In the genomic region with DNA sequence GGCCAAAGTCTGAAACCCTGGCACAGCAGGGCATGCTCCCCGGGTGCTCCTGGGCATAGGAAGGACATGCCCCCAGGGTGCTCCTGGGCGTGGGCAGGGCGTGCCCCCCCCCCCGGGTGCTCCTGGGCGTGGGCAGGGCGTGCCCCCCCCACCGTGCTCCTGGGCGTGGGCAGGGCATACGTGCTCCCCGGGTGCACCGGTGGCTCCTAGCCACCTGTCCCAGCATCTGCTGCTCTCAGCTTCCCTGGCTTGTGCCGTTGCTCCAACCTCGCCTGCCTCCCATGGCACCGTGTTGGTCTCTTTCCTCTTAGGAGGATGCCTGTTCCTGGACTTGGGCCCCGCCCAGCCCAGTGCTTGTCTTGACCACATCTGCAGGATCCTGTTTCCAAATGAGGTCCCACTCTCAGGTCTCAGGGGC, we compare ENCODE assay signal across 1 cellular context.
TF ChIP-seq lines count a peak whose summit lies in the region.

No MANE protein-coding gene starts in this region.

TF ChIP-seq in WTC11, 78 proteins besides CTCF, POLR2A, EP300 and RAD21 (continued from another document):
- TF ChIP-seq, protein P1, sequence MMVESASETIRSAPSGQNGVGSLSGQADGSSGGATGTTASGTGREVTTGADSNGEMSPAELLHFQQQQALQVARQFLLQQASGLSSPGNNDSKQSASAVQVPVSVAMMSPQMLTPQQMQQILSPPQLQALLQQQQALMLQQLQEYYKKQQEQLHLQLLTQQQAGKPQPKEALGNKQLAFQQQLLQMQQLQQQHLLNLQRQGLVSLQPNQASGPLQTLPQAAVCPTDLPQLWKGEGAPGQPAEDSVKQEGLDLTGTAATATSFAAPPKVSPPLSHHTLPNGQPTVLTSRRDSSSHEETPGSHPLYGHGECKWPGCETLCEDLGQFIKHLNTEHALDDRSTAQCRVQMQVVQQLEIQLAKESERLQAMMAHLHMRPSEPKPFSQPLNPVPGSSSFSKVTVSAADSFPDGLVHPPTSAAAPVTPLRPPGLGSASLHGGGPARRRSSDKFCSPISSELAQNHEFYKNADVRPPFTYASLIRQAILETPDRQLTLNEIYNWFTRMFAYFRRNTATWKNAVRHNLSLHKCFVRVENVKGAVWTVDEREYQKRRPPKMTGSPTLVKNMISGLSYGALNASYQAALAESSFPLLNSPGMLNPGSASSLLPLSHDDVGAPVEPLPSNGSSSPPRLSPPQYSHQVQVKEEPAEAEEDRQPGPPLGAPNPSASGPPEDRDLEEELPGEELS (CRISPR knock-in tag; IDR thresholded peaks at IDR 0.05), result no peak
- no peak for TF ChIP-seq ZNF396 (CRISPR knock-in tag; IDR thresholded peaks at IDR 0.05; ENCODE audit: borderline replicate concordance)
- TF ChIP-seq, protein P2, sequence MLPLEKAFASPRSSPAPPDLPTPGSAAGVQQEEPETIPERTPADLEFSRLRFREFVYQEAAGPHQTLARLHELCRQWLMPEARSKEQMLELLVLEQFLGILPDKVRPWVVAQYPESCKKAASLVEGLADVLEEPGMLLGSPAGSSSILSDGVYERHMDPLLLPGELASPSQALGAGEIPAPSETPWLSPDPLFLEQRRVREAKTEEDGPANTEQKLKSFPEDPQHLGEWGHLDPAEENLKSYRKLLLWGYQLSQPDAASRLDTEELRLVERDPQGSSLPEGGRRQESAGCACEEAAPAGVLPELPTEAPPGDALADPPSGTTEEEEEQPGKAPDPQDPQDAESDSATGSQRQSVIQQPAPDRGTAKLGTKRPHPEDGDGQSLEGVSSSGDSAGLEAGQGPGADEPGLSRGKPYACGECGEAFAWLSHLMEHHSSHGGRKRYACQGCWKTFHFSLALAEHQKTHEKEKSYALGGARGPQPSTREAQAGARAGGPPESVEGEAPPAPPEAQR (CRISPR knock-in tag; IDR thresholded peaks at IDR 0.05), result no peak
- TF ChIP-seq, protein P3, sequence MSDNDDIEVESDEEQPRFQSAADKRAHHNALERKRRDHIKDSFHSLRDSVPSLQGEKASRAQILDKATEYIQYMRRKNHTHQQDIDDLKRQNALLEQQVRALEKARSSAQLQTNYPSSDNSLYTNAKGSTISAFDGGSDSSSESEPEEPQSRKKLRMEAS (CRISPR knock-in tag; IDR thresholded peaks at IDR 0.05), result no peak
- TF ChIP-seq GTF2I (CRISPR knock-in tag; conservative IDR thresholded peaks at IDR 0.05), result no peak
- TF ChIP-seq, protein P4, sequence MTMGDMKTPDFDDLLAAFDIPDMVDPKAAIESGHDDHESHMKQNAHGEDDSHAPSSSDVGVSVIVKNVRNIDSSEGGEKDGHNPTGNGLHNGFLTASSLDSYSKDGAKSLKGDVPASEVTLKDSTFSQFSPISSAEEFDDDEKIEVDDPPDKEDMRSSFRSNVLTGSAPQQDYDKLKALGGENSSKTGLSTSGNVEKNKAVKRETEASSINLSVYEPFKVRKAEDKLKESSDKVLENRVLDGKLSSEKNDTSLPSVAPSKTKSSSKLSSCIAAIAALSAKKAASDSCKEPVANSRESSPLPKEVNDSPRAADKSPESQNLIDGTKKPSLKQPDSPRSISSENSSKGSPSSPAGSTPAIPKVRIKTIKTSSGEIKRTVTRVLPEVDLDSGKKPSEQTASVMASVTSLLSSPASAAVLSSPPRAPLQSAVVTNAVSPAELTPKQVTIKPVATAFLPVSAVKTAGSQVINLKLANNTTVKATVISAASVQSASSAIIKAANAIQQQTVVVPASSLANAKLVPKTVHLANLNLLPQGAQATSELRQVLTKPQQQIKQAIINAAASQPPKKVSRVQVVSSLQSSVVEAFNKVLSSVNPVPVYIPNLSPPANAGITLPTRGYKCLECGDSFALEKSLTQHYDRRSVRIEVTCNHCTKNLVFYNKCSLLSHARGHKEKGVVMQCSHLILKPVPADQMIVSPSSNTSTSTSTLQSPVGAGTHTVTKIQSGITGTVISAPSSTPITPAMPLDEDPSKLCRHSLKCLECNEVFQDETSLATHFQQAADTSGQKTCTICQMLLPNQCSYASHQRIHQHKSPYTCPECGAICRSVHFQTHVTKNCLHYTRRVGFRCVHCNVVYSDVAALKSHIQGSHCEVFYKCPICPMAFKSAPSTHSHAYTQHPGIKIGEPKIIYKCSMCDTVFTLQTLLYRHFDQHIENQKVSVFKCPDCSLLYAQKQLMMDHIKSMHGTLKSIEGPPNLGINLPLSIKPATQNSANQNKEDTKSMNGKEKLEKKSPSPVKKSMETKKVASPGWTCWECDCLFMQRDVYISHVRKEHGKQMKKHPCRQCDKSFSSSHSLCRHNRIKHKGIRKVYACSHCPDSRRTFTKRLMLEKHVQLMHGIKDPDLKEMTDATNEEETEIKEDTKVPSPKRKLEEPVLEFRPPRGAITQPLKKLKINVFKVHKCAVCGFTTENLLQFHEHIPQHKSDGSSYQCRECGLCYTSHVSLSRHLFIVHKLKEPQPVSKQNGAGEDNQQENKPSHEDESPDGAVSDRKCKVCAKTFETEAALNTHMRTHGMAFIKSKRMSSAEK (CRISPR knock-in tag; IDR thresholded peaks at IDR 0.05; ENCODE audit: borderline replicate concordance), result no peak
- TF ChIP-seq, protein P5, sequence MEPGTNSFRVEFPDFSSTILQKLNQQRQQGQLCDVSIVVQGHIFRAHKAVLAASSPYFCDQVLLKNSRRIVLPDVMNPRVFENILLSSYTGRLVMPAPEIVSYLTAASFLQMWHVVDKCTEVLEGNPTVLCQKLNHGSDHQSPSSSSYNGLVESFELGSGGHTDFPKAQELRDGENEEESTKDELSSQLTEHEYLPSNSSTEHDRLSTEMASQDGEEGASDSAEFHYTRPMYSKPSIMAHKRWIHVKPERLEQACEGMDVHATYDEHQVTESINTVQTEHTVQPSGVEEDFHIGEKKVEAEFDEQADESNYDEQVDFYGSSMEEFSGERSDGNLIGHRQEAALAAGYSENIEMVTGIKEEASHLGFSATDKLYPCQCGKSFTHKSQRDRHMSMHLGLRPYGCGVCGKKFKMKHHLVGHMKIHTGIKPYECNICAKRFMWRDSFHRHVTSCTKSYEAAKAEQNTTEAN (CRISPR knock-in tag; IDR thresholded peaks at IDR 0.05), result no peak
- TF ChIP-seq, protein P6, sequence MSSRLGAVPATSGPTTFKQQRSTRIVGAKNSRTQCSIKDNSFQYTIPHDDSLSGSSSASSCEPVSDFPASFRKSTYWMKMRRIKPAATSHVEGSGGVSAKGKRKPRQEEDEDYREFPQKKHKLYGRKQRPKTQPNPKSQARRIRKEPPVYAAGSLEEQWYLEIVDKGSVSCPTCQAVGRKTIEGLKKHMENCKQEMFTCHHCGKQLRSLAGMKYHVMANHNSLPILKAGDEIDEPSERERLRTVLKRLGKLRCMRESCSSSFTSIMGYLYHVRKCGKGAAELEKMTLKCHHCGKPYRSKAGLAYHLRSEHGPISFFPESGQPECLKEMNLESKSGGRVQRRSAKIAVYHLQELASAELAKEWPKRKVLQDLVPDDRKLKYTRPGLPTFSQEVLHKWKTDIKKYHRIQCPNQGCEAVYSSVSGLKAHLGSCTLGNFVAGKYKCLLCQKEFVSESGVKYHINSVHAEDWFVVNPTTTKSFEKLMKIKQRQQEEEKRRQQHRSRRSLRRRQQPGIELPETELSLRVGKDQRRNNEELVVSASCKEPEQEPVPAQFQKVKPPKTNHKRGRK (CRISPR knock-in tag; IDR thresholded peaks at IDR 0.05; ENCODE audit: borderline replicate concordance), result no peak
